21 cellular contexts compared by ENCODE assay signal in genomic region chr5:168426864-168427172, GRCh38.
"Had no signal": no experiment of that assay in that cellular context is flagged by ENCODE, and none has a peak within 500 bp of the region (broad histone marks: within the 10 kb centered on the region; RNA-seq: fewer than 3 reads in every experiment).

No MANE protein-coding gene starts in this region.

- H3K27ac ChIP-seq: dorsolateral prefrontal cortex, gastrocnemius medialis, neutrophil, pancreas, right lobe of liver, thoracic aorta, tibial nerve had no signal

- H3K27me3 Mint-ChIP-seq: stimulated activated naive B cell treated with anti-CD40 and anti-IgM and Interleukin-4, amounts not matched to agents 10 μg/mL and 1 μg/mL and 100 μg/mL, for 72 hours; stimulated activated naive CD8-positive, alpha-beta T cell treated with anti-CD3 and anti-CD28 coated beads, Interleukin-15, Interleukin-2, amounts not matched to agents 100 ng/mL and 50 ng/mL, for 24 hours had no signal

- H3K27me3 ChIP-seq: dorsolateral prefrontal cortex, gastrocnemius medialis, neutrophil, pancreas, right lobe of liver, tibial nerve had no signal

- H3K4me3 ChIP-seq: dorsolateral prefrontal cortex, gastrocnemius medialis, pancreas, right lobe of liver, thoracic aorta, tibial nerve had no signal

- H3K36me3 ChIP-seq: gastrocnemius medialis, neutrophil, thoracic aorta, tibial nerve had no signal

- H3K36me3 Mint-ChIP-seq: stimulated activated naive B cell treated with anti-CD40 and anti-IgM and Interleukin-4, amounts not matched to agents 10 μg/mL and 1 μg/mL and 100 μg/mL, for 72 hours had no signal

- H3K27ac Mint-ChIP-seq: naive thymus-derived CD4-positive, alpha-beta T cell; nephron; stimulated activated naive B cell treated with anti-CD40 and anti-IgM and Interleukin-4, amounts not matched to agents 10 μg/mL and 1 μg/mL and 100 μg/mL, for 72 hours; stimulated activated naive CD8-positive, alpha-beta T cell treated with anti-CD3 and anti-CD28 coated beads, Interleukin-15, Interleukin-2, amounts not matched to agents 100 ng/mL and 50 ng/mL, for 24 hours had no signal

- H3K4me1 ChIP-seq: gastrocnemius medialis, pancreas, tibial nerve had no signal

- DNase-seq: dorsolateral prefrontal cortex; effector CD4-positive, alpha-beta T cell; foreskin fibroblast; gastrocnemius medialis; kidney; mammary epithelial cell; mesendoderm; midbrain; naive thymus-derived CD4-positive, alpha-beta T cell; pancreas; right lobe of liver; small intestine; stimulated activated CD4-positive, alpha-beta T cell treated with anti-CD3 and anti-CD28 coated beads, Interleukin-15, amount 100 ng/mL, for 24 hours; stimulated activated CD4-positive, alpha-beta T cell treated with anti-CD3 and anti-CD28 coated beads, Interleukin-2, amount 100 ng/mL, for 48 hours; stimulated activated naive B cell treated with anti-CD40 and anti-IgM and Interleukin-4, amounts not matched to agents 10 μg/mL and 1 μg/mL and 100 μg/mL, for 72 hours had no signal

- H3K4me1 Mint-ChIP-seq: naive thymus-derived CD4-positive, alpha-beta T cell; stimulated activated naive B cell treated with anti-CD40 and anti-IgM and Interleukin-4, amounts not matched to agents 10 μg/mL and 1 μg/mL and 100 μg/mL, for 72 hours had no signal

- H3K9me3 ChIP-seq: gastrocnemius medialis, neutrophil, pancreas, right lobe of liver, thoracic aorta, tibial nerve had no signal

- H3K9me3 Mint-ChIP-seq: naive thymus-derived CD4-positive, alpha-beta T cell; nephron; stimulated activated naive B cell treated with anti-CD40 and anti-IgM and Interleukin-4, amounts not matched to agents 10 μg/mL and 1 μg/mL and 100 μg/mL, for 72 hours; stimulated activated naive CD8-positive, alpha-beta T cell treated with anti-CD3 and anti-CD28 coated beads, Interleukin-15, Interleukin-2, amounts not matched to agents 100 ng/mL and 50 ng/mL, for 24 hours had no signal

- H3K4me3 Mint-ChIP-seq: naive thymus-derived CD4-positive, alpha-beta T cell; nephron; stimulated activated naive B cell treated with anti-CD40 and anti-IgM and Interleukin-4, amounts not matched to agents 10 μg/mL and 1 μg/mL and 100 μg/mL, for 72 hours; stimulated activated naive CD8-positive, alpha-beta T cell treated with anti-CD3 and anti-CD28 coated beads, Interleukin-15, Interleukin-2, amounts not matched to agents 100 ng/mL and 50 ng/mL, for 24 hours had no signal

- ATAC-seq: gastrocnemius medialis; left lobe of liver; naive thymus-derived CD4-positive, alpha-beta T cell; right lobe of liver; stimulated activated naive B cell treated with anti-CD40 and anti-IgM and Interleukin-4, amounts not matched to agents 10 μg/mL and 1 μg/mL and 100 μg/mL, for 72 hours had no signal
